In genomic region chr1:239574112-239574511, GRCh38 we compare ENCODE assay signal across 6 cellular contexts.
"Had no signal": no experiment of that assay in that cellular context is flagged by ENCODE, and none has a peak within 500 bp of the region (broad histone marks: within the 10 kb centered on the region; RNA-seq: fewer than 3 reads in every experiment).

No MANE protein-coding gene starts in this region.

- H3K4me1 Mint-ChIP-seq: IgD-negative memory B cell had no signal

- ATAC-seq: GM23338, HepG2 had no signal

- H3K4me3 ChIP-seq: GM23338 had no signal

- DNase-seq: H9, HCEC 1CT had no signal

- H3K27me3 Mint-ChIP-seq: IgD-negative memory B cell had no signal

- H3K9me3 Mint-ChIP-seq: GM23338, H9 had no signal

- H3K4me2 ChIP-seq: GM23338 had no signal

- H3K36me3 Mint-ChIP-seq: IgD-negative memory B cell had no signal

- H3K4me3 Mint-ChIP-seq: GM23338, H9, IgD-negative memory B cell had no signal

- H2AFZ ChIP-seq: GM23338 had no signal

- H3K27ac Mint-ChIP-seq: GM23338, IgD-negative memory B cell had no signal

- H3K27ac ChIP-seq: HL-60 had no signal
